In the genomic region with DNA sequence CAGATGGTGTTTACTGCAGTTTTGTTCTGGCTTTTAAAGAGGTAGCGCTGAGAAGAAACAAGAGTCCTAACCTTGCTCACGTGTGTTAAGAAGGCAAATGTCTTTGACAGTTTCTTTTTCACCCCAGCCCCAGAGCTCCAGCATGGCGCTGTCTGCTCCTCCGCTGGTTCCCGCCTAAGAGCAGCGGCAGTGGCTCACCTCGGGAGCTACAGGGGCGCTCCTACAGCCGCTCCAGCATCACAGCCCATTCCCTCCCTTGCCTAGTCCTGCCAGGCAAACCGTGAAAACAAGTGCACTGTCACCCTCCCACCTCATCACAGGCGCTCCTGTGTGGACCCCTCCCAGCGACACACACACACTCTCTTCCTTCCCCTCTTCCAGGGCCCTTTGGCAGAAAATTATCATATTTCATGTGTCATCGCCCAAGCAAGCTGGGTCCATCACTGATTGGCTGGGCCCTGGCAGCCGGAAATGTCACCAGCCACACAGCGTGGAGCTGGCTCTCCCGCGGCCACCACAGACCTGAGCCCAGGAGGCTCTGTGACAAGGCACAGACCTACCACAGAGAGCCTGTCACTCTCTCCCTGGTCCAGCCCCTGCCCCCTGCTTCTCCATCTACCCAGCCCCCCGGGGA, we compare ENCODE assay signal across 8 cellular contexts. TPM values are rescaled to one million over a fixed set of nuclear protein-coding genes. Genes with fewer than 3 reads are reported as not detected.
DNase-seq lines count a peak whose midpoint lies in the region; ATAC-seq and TF ChIP-seq lines count a peak whose summit lies in the region.
"Had no signal": no experiment of that assay in that cellular context is flagged by ENCODE, and none has a peak within 500 bp of the region (broad histone marks: within the 10 kb centered on the region; RNA-seq: fewer than 3 reads in every experiment).

No MANE protein-coding gene starts in this region.

- H3K36me3 ChIP-seq in SJSA1 = no peaks in the 10 kb centered on the region
- H3K36me3 ChIP-seq in kidney epithelial cell (ENCODE audit: control insufficient read depth, insufficient read depth, low read length) = no peaks in the 10 kb centered on the region

- peak; percentile 51 for ATAC-seq in HG03457 (IDR thresholded peaks at IDR 0.05; ENCODE audit: unreplicated experiment)
- ATAC-seq in GM18511 (IDR thresholded peaks at IDR 0.05; ENCODE audit: unreplicated experiment) = no peak

- H3K4me1 ChIP-seq in SJSA1 (replicated peaks) = peaks cover 43% of the 10 kb centered on the region

- H3K27ac Mint-ChIP-seq in activated naive CD8-positive, alpha-beta T cell = peak overlapping the region; percentile 94

- H3K27me3 Mint-ChIP-seq in activated naive CD8-positive, alpha-beta T cell = no peaks in the 10 kb centered on the region

- peak overlapping the region; percentile 91 for H3K4me3 Mint-ChIP-seq in activated naive CD8-positive, alpha-beta T cell

- in situ Hi-C loops in GM18951 (cut with MboI; ENCODE audit: low sequenced_read_pairs, unreplicated experiment) = no loop called here

- H3K4me3 ChIP-seq in SJSA1 (no peak overlapping the region), kidney epithelial cell (ENCODE audit: low read depth, low read length) (peak overlapping the region; percentile 26)

- TF ChIP-seq CTCF in kidney epithelial cell (IDR thresholded peaks at IDR 0.05; ENCODE audit: insufficient read depth, low read length, poor library complexity, severe bottlenecking) = no peak

- H3K4me1 Mint-ChIP-seq in activated naive CD8-positive, alpha-beta T cell (ENCODE audit: low read depth) = peaks cover 59% of the 10 kb centered on the region

- H3K9me3 ChIP-seq in SJSA1 (replicated peaks) = no peaks in the 10 kb centered on the region; the same call in 1 of the 2 replicates

- DNase-seq in SJSA1 (ENCODE audit: low read depth in 1 of 2, low spot score in 2 of 2) (peak; percentile 32 to 53), kidney epithelial cell (ENCODE audit: low read depth) (no peak)
- peak; percentile 65 to 78 for DNase-seq in stimulated activated CD4-positive, alpha-beta T cell treated with anti-CD3 and anti-CD28 coated beads, Interleukin-4, amount 100 ng/mL, for 4 hours

- no peak overlapping the region; the same call in none of the 2 replicates for H3K27ac ChIP-seq in SJSA1
- H3K27ac ChIP-seq: epithelial cell of prostate had no signal

- peak; percentile 64 for TF ChIP-seq POLR2A in GM18951 (IDR thresholded peaks at IDR 0.05; ENCODE audit: extremely low read depth, insufficient read depth, insufficient read length)

- H3K9me3 Mint-ChIP-seq in activated naive CD8-positive, alpha-beta T cell (ENCODE audit: low read depth) = no peaks in the 10 kb centered on the region

- H3K27me3 ChIP-seq in SJSA1 (replicated peaks) (no peaks in the 10 kb centered on the region), kidney epithelial cell (ENCODE audit: control insufficient read depth, insufficient read depth, low read length) (no peaks in the 10 kb centered on the region)

- no peaks in the 10 kb centered on the region for H3K36me3 Mint-ChIP-seq in activated naive CD8-positive, alpha-beta T cell

RNA-seq across cellular contexts. Expression of a gene that starts 1.2 kb away (rescaled TPM):
- 1.3 and 2.2 TPM in 2 replicates for total RNA-seq in SJSA1 (2014; rRNA removed; shearing (Covaris generic))
- total RNA-seq in kidney epithelial cell = 5.8 and 7.3 TPM in 2 replicates
